14 cellular contexts compared by ENCODE assay signal in genomic region chrX:154050113-154050495, GRCh38. TPM values are rescaled to one million over a fixed set of nuclear protein-coding genes. Genes with fewer than 3 reads are reported as not detected.
DNase-seq lines count a peak whose midpoint lies in the region; ATAC-seq and TF ChIP-seq lines count a peak whose summit lies in the region.
"Had no signal": no experiment of that assay in that cellular context is flagged by ENCODE, and none has a peak within 500 bp of the region (broad histone marks: within the 10 kb centered on the region; RNA-seq: fewer than 3 reads in every experiment).

No MANE protein-coding gene starts in this region.

- TF ChIP-seq CTCF in nephron progenitor cell (IDR thresholded peaks at IDR 0.05) = no peak

- H3K27ac Mint-ChIP-seq in stimulated activated naive CD8-positive, alpha-beta T cell treated with anti-CD3 and anti-CD28 coated beads, Interleukin-15, Interleukin-2, amounts not matched to agents 100 ng/mL and 50 ng/mL, for 24 hours = peak overlapping the region; percentile 83
- H3K27ac Mint-ChIP-seq in stimulated activated naive CD8-positive, alpha-beta T cell treated with anti-CD3 and anti-CD28 coated beads, Interleukin-15, amount 100 ng/mL, for 72 hours = peak overlapping the region in 1 of 2 donors; percentile 87
- H3K27ac Mint-ChIP-seq in activated T-helper 2 cell treated with anti-CD3 and anti-CD28 coated beads, Interferon-gamma antibody, Interleukin-2, Interleukin-4, amounts not matched to agents 10 μg/mL and 5 μg/mL and 100 μg/mL, durations not matched to agents 14 hours and 24 hours and 36 hours = peak overlapping the region; percentile 22
- H3K27ac Mint-ChIP-seq in nephron progenitor cell = peak overlapping the region; percentile 50

- no peaks in the 10 kb centered on the region for H3K9me3 Mint-ChIP-seq in stimulated activated naive CD8-positive, alpha-beta T cell treated with anti-CD3 and anti-CD28 coated beads, Interleukin-15, Interleukin-2, amounts not matched to agents 100 ng/mL and 50 ng/mL, for 24 hours
- no peaks in the 10 kb centered on the region for H3K9me3 Mint-ChIP-seq in stimulated activated naive CD8-positive, alpha-beta T cell treated with anti-CD3 and anti-CD28 coated beads, Interleukin-15, amount 100 ng/mL, for 72 hours
- no peaks in the 10 kb centered on the region for H3K9me3 Mint-ChIP-seq in activated T-helper 2 cell treated with anti-CD3 and anti-CD28 coated beads, Interferon-gamma antibody, Interleukin-2, Interleukin-4, amounts not matched to agents 10 μg/mL and 5 μg/mL and 100 μg/mL, durations not matched to agents 14 hours and 24 hours and 36 hours
- H3K9me3 Mint-ChIP-seq in nephron progenitor cell = peaks cover 68% of the 10 kb centered on the region

- H3K27me3 Mint-ChIP-seq in stimulated activated naive CD8-positive, alpha-beta T cell treated with anti-CD3 and anti-CD28 coated beads, Interleukin-15, Interleukin-2, amounts not matched to agents 100 ng/mL and 50 ng/mL, for 24 hours = no peaks in the 10 kb centered on the region
- H3K27me3 Mint-ChIP-seq in stimulated activated naive CD8-positive, alpha-beta T cell treated with anti-CD3 and anti-CD28 coated beads, Interleukin-15, amount 100 ng/mL, for 72 hours = no peaks in the 10 kb centered on the region
- no peaks in the 10 kb centered on the region for H3K27me3 Mint-ChIP-seq in activated T-helper 2 cell treated with anti-CD3 and anti-CD28 coated beads, Interferon-gamma antibody, Interleukin-2, Interleukin-4, amounts not matched to agents 10 μg/mL and 5 μg/mL and 100 μg/mL, durations not matched to agents 14 hours and 24 hours and 36 hours (ENCODE audit: low read depth)
- H3K27me3 Mint-ChIP-seq in nephron progenitor cell (ENCODE audit: low read depth, poor library complexity) = peaks cover 2% of the 10 kb centered on the region

- no peak for DNase-seq in stimulated activated naive CD8-positive, alpha-beta T cell treated with anti-CD3 and anti-CD28 coated beads, Interleukin-15, amount 100 ng/mL, for 72 hours
- DNase-seq in activated T-helper 2 cell treated with anti-CD3 and anti-CD28 coated beads, Interferon-gamma antibody, Interleukin-2, Interleukin-4, amounts not matched to agents 10 μg/mL and 5 μg/mL and 100 μg/mL, durations not matched to agents 14 hours and 24 hours and 36 hours (ENCODE audit: low spot score) = no peak
- no peak for DNase-seq in nephron progenitor cell
- no peak for DNase-seq in islet precursor cell
- no peak for DNase-seq in cerebellum (ENCODE audit: low spot score)
- no peak for DNase-seq in OCI-M1 (lab: John Stamatoyannopoulos, UW)
- DNase-seq: BE2C, hippocampal formation, NCI-H2081 treated with DMSO at 0.1 percent for 48 hours, upper lobe of left lung, WERI-Rb-1 had no signal

- no peak overlapping the region for H3K4me3 Mint-ChIP-seq in stimulated activated naive CD8-positive, alpha-beta T cell treated with anti-CD3 and anti-CD28 coated beads, Interleukin-15, Interleukin-2, amounts not matched to agents 100 ng/mL and 50 ng/mL, for 24 hours
- no peak overlapping the region for H3K4me3 Mint-ChIP-seq in stimulated activated naive CD8-positive, alpha-beta T cell treated with anti-CD3 and anti-CD28 coated beads, Interleukin-15, amount 100 ng/mL, for 72 hours
- no peak overlapping the region for H3K4me3 Mint-ChIP-seq in activated T-helper 2 cell treated with anti-CD3 and anti-CD28 coated beads, Interferon-gamma antibody, Interleukin-2, Interleukin-4, amounts not matched to agents 10 μg/mL and 5 μg/mL and 100 μg/mL, durations not matched to agents 14 hours and 24 hours and 36 hours (ENCODE audit: low read depth)
- H3K4me3 Mint-ChIP-seq in nephron progenitor cell = no peak overlapping the region

- ATAC-seq in stimulated activated naive CD8-positive, alpha-beta T cell treated with anti-CD3 and anti-CD28 coated beads, Interleukin-15, amount 100 ng/mL, for 72 hours = no peak
- ATAC-seq: left colon, Panc1 had no signal

- intact Hi-C loops in activated T-helper 2 cell treated with anti-CD3 and anti-CD28 coated beads, Interferon-gamma antibody, Interleukin-2, Interleukin-4, amounts not matched to agents 10 μg/mL and 5 μg/mL and 100 μg/mL, durations not matched to agents 14 hours and 24 hours and 36 hours (cut with micrococcal nuclease) = no loop called here

- peaks cover 24% of the 10 kb centered on the region for H3K4me1 Mint-ChIP-seq in stimulated activated naive CD8-positive, alpha-beta T cell treated with anti-CD3 and anti-CD28 coated beads, Interleukin-15, Interleukin-2, amounts not matched to agents 100 ng/mL and 50 ng/mL, for 24 hours (ENCODE audit: low read depth)
- peaks cover 49% of the 10 kb centered on the region for H3K4me1 Mint-ChIP-seq in stimulated activated naive CD8-positive, alpha-beta T cell treated with anti-CD3 and anti-CD28 coated beads, Interleukin-15, amount 100 ng/mL, for 72 hours
- H3K4me1 Mint-ChIP-seq in activated T-helper 2 cell treated with anti-CD3 and anti-CD28 coated beads, Interferon-gamma antibody, Interleukin-2, Interleukin-4, amounts not matched to agents 10 μg/mL and 5 μg/mL and 100 μg/mL, durations not matched to agents 14 hours and 24 hours and 36 hours (ENCODE audit: low read depth) = peaks cover 22% of the 10 kb centered on the region
- H3K4me1 Mint-ChIP-seq in nephron progenitor cell = peaks cover 54% of the 10 kb centered on the region

- H3K36me3 Mint-ChIP-seq in stimulated activated naive CD8-positive, alpha-beta T cell treated with anti-CD3 and anti-CD28 coated beads, Interleukin-15, Interleukin-2, amounts not matched to agents 100 ng/mL and 50 ng/mL, for 24 hours (ENCODE audit: low read depth) = peaks cover 41% of the 10 kb centered on the region
- peaks cover 44% of the 10 kb centered on the region for H3K36me3 Mint-ChIP-seq in activated T-helper 2 cell treated with anti-CD3 and anti-CD28 coated beads, Interferon-gamma antibody, Interleukin-2, Interleukin-4, amounts not matched to agents 10 μg/mL and 5 μg/mL and 100 μg/mL, durations not matched to agents 14 hours and 24 hours and 36 hours (ENCODE audit: low read depth)
- peaks cover 32% of the 10 kb centered on the region for H3K36me3 Mint-ChIP-seq in nephron progenitor cell (ENCODE audit: low read depth)

RNA-seq across cellular contexts. Expression of gene IRAK1, which starts 30.4 kb away (rescaled TPM):
- 150 and 151 TPM in 2 replicates for total RNA-seq in activated T-helper 2 cell treated with anti-CD3 and anti-CD28 coated beads, Interferon-gamma antibody, Interleukin-2, Interleukin-4, amounts not matched to agents 10 μg/mL and 5 μg/mL and 100 μg/mL, durations not matched to agents 14 hours and 24 hours and 36 hours
- total RNA-seq in cerebellum = 10.9 TPM

RNA-seq across cellular contexts. Expression of gene MECP2, which starts 47.4 kb away (rescaled TPM):
- 58.2 and 58.4 TPM in 2 replicates for total RNA-seq in activated T-helper 2 cell treated with anti-CD3 and anti-CD28 coated beads, Interferon-gamma antibody, Interleukin-2, Interleukin-4, amounts not matched to agents 10 μg/mL and 5 μg/mL and 100 μg/mL, durations not matched to agents 14 hours and 24 hours and 36 hours
- 47.6 TPM for total RNA-seq in cerebellum

Comparison
In these comparisons a context has a peak if more than half of its experiments do, and no peak if none do; other contexts are left out.
1. RNA of gene IRAK1, which starts 30.4 kb away (total RNA-seq): 150 to 151 TPM in activated T-helper 2 cell treated with anti-CD3 and anti-CD28 coated beads, Interferon-gamma antibody, Interleukin-2, Interleukin-4, amounts not matched to agents 10 μg/mL and 5 μg/mL and 100 μg/mL, durations not matched to agents 14 hours and 24 hours and 36 hours; 10.9 TPM in cerebellum (single experiment); every median in the first group is over 10 times any median in the second.